Comparison of ENCODE assay signal across 15 cellular contexts in the genomic region with DNA sequence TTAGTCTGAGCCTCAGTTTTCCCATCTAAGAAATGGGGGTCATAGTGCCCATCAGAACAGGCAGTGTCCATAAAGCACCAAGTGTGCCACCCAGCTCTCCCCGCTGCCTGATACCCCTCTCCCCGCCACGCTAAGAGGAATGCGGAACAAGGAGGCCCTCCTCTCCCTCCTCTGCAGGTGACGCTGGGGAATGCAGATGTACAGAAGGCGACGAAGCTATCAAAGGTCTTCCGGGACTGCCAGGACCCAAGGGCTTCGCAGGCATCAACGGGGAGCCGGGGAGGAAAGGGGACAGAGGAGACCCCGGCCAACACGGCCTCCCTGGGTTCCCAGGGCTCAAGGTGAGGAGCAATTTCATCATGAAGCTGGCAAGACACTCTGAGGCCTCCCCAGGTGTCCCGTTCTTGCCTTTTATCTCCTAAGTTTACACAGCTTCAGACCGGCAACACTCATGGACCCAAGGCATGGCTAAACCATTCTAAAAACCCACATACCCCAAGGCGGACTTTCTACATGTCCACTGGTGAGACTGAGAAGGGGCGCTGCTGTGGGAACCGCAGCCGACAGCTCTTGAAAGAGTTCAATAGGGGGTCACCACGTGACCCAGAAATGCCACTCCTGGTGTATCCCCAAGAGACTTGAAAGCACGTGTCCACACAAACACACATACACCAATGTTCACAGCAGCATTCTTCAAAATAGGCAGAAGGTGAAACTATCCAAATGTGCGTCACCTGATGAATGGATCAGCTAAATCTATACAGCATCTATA.
"Had no signal": no experiment of that assay in that cellular context is flagged by ENCODE, and none has a peak within 500 bp of the region (broad histone marks: within the 10 kb centered on the region; RNA-seq: fewer than 3 reads in every experiment).

No MANE protein-coding gene starts in this region.

- H3K4me3 Mint-ChIP-seq: activated naive CD4-positive, alpha-beta T cell treated with anti-CD3 and anti-CD28 coated beads for 36 hours had no signal

- FAIRE-seq: colon, pancreas had no signal

- H3K27ac ChIP-seq: cardiac muscle cell, gastrocnemius medialis, heart right ventricle, left lung, pancreas, testis, VCaP had no signal

- H3K9me3 Mint-ChIP-seq: activated naive CD4-positive, alpha-beta T cell treated with anti-CD3 and anti-CD28 coated beads for 36 hours had no signal

- H3K27me3 ChIP-seq: cardiac muscle cell, gastrocnemius medialis, heart right ventricle, left lung, pancreas, testis had no signal

- H3K27ac Mint-ChIP-seq: activated naive CD4-positive, alpha-beta T cell treated with anti-CD3 and anti-CD28 coated beads for 36 hours had no signal

- H3K9me3 ChIP-seq: gastrocnemius medialis, heart right ventricle, left lung, pancreas, testis had no signal

- DNase-seq: activated CD4-positive, alpha-beta T cell treated with anti-CD3 and anti-CD28 coated beads for 4 hours; activated naive CD4-positive, alpha-beta T cell treated with anti-CD3 and anti-CD28 coated beads for 36 hours; effector CD4-positive, alpha-beta T cell; gastrocnemius medialis; heart right ventricle; islet precursor cell; left lung; pancreas; stimulated activated CD4-positive, alpha-beta T cell treated with anti-CD3 and anti-CD28 coated beads, Interleukin-1b, Interleukin-23, amount 100 ng/mL, for 48 hours; stimulated activated naive CD8-positive, alpha-beta T cell treated with anti-CD3 and anti-CD28 coated beads, Interleukin-15, Interleukin-2, amounts not matched to agents 100 U/mL and 50 U/mL, for 24 hours; T1000; testis had no signal

- ATAC-seq: gastrocnemius medialis; left lung; pancreas; stimulated activated naive CD8-positive, alpha-beta T cell treated with anti-CD3 and anti-CD28 coated beads, Interleukin-15, Interleukin-2, amounts not matched to agents 100 U/mL and 50 U/mL, for 24 hours had no signal

- H3K4me1 ChIP-seq: gastrocnemius medialis, pancreas, testis had no signal

- H3K4me3 ChIP-seq: cardiac muscle cell, gastrocnemius medialis, heart right ventricle, left lung, pancreas, testis had no signal

- H3K36me3 ChIP-seq: gastrocnemius medialis, pancreas had no signal
